ENCODE assay signal across 17 cellular contexts in the genomic region with DNA sequence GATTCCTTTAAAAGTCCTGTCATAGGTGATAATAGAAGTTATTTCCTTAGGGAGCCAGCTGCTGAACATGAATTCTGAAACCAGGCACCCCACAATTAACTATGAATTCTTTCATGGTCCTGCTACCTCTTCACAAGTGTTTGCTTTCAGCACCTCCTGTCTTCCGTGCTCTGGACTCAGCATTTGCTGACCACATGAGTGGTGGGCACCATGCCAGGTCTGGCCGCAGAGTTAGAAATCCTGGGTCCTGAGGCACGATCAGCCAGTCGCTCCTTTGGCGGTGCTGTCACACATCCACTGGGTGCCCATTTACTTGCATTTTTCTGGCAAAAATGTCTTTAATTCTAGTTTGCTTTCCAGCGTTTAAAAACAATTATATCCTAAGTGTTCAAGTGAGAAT.
DNase-seq lines count a peak whose midpoint lies in the region; ATAC-seq and TF ChIP-seq lines count a peak whose summit lies in the region.
"Had no signal": no experiment of that assay in that cellular context is flagged by ENCODE, and none has a peak within 500 bp of the region (broad histone marks: within the 10 kb centered on the region; RNA-seq: fewer than 3 reads in every experiment).

No MANE protein-coding gene starts in this region.

- no peaks in the 10 kb centered on the region for H3K27me3 ChIP-seq in mesenchymal stem cell (ENCODE audit: control insufficient read depth in 1 of 2, insufficient read depth in 1 of 2, low read length in 2 of 2)
- H3K27me3 ChIP-seq: BLaER1 treated with 17β-estradiol and CSF1 and Interleukin-3, amounts not matched to agents 10 nM and 100 nM; foreskin keratinocyte; uterus had no signal

- H3K27ac Mint-ChIP-seq in T-helper 2 cell treated with Interferon-gamma antibody and Interleukin-4, amounts not matched to agents 5 μg/mL and 100 μg/mL, for 36 hours: no peak overlapping the region
- H3K27ac Mint-ChIP-seq: activated CD8-positive, alpha-beta T cell treated with anti-CD3 and anti-CD28 coated beads, Interleukin-2, amount 10 ng/mL, durations not matched to agents 7 days and 5 days; naive B cell; stimulated activated effector memory CD8-positive, alpha-beta T cell treated with anti-CD3 and anti-CD28 coated beads, Interleukin-12 subunit alpha, Interleukin-12 subunit beta, amount 100 ng/mL, for 72 hours had no signal

- H2BK12ac ChIP-seq in mesenchymal stem cell (ENCODE audit: low read length in 2 of 2): no peak overlapping the region

- no peak overlapping the region for H3K23ac ChIP-seq in mesenchymal stem cell (ENCODE audit: low read length in 2 of 2)

- TF ChIP-seq CTCF in epithelial cell of proximal tubule (conservative IDR thresholded peaks at IDR 0.05; ENCODE audit: low read depth, low read length): peak; percentile 14

- no peak overlapping the region for H3K18ac ChIP-seq in mesenchymal stem cell (ENCODE audit: low read depth in 1 of 2, low read length in 2 of 2)

- no peak overlapping the region for H4K8ac ChIP-seq in mesenchymal stem cell (ENCODE audit: low read length)

- H3K27ac ChIP-seq in mesenchymal stem cell (ENCODE audit: low read length, poor library complexity, severe bottlenecking): no peak overlapping the region
- H3K27ac ChIP-seq: BLaER1 treated with 17β-estradiol and CSF1 and Interleukin-3, amounts not matched to agents 10 nM and 100 nM; foreskin keratinocyte; uterus had no signal

- no peak overlapping the region for H3K4me2 ChIP-seq in mesenchymal stem cell (ENCODE audit: low read length, poor library complexity, severe bottlenecking)
- H3K4me2 ChIP-seq: BLaER1 treated with 17β-estradiol and CSF1 and Interleukin-3, amounts not matched to agents 10 nM and 100 nM had no signal

- no peaks in the 10 kb centered on the region for H3K27me3 Mint-ChIP-seq in T-helper 2 cell treated with Interferon-gamma antibody and Interleukin-4, amounts not matched to agents 5 μg/mL and 100 μg/mL, for 36 hours (ENCODE audit: low read depth)

- no peak overlapping the region for H2BK15ac ChIP-seq in mesenchymal stem cell (ENCODE audit: low read depth, poor library complexity, severe bottlenecking)

- H3K4me1 ChIP-seq in mesenchymal stem cell (ENCODE audit: control insufficient read depth, insufficient read depth, low read depth, low read length): peaks cover 8% of the 10 kb centered on the region
- H3K4me1 ChIP-seq: foreskin keratinocyte, uterus had no signal

- DNase-seq in G401 (ENCODE audit: low spot score): peak; percentile 86
- DNase-seq in NCI-H510A (lab: John Stamatoyannopoulos, UW): peak; percentile 54
- peak; percentile 9 for DNase-seq in epithelial cell of proximal tubule (ENCODE audit: low read depth)
- DNase-seq in myocyte (ENCODE audit: low read depth): peak; percentile 2
- DNase-seq in mesenchymal stem cell: no peak
- DNase-seq in T-helper 2 cell treated with Interferon-gamma antibody and Interleukin-4, amounts not matched to agents 5 μg/mL and 100 μg/mL, for 36 hours (ENCODE audit: low spot score): no peak
- DNase-seq: activated CD8-positive, alpha-beta T cell treated with anti-CD3 and anti-CD28 coated beads, Interleukin-2, amount 10 ng/mL, durations not matched to agents 7 days and 5 days; foreskin keratinocyte; naive B cell; NCI-H82; retina; stimulated activated CD4-positive, alpha-beta T cell treated with anti-CD3 and anti-CD28 coated beads, Interleukin-4, amount 100 ng/mL, for 4 hours; uterus had no signal

- no peaks in the 10 kb centered on the region for H3K9me3 ChIP-seq in mesenchymal stem cell (ENCODE audit: control insufficient read depth, low read length)
- H3K9me3 ChIP-seq: uterus had no signal

- no peak overlapping the region for H3K4me3 ChIP-seq in epithelial cell of proximal tubule (ENCODE audit: low read depth, low read length)
- H3K4me3 ChIP-seq in mesenchymal stem cell (ENCODE audit: insufficient read depth in 1 of 2, low read depth in 1 of 2, low read length in 2 of 2): no peak overlapping the region
- H3K4me3 ChIP-seq: BLaER1 treated with 17β-estradiol and CSF1 and Interleukin-3, amounts not matched to agents 10 nM and 100 nM; uterus had no signal

- in situ Hi-C loops in G401 (cut with HindIII; ENCODE audit: low sequenced_read_pairs): no loop called here

- no peaks in the 10 kb centered on the region for H3K36me3 Mint-ChIP-seq in T-helper 2 cell treated with Interferon-gamma antibody and Interleukin-4, amounts not matched to agents 5 μg/mL and 100 μg/mL, for 36 hours (ENCODE audit: low read depth)
- H3K36me3 Mint-ChIP-seq: naive B cell; stimulated activated effector memory CD8-positive, alpha-beta T cell treated with anti-CD3 and anti-CD28 coated beads, Interleukin-12 subunit alpha, Interleukin-12 subunit beta, amount 100 ng/mL, for 72 hours had no signal

- no peak overlapping the region for H3K9ac ChIP-seq in mesenchymal stem cell (ENCODE audit: low read length)
- H3K9ac ChIP-seq: BLaER1 treated with 17β-estradiol and CSF1 and Interleukin-3, amounts not matched to agents 10 nM and 100 nM had no signal

- H2BK120ac ChIP-seq in mesenchymal stem cell (ENCODE audit: low read depth, low read length): no peak overlapping the region

- no peaks in the 10 kb centered on the region for H3K9me3 Mint-ChIP-seq in T-helper 2 cell treated with Interferon-gamma antibody and Interleukin-4, amounts not matched to agents 5 μg/mL and 100 μg/mL, for 36 hours
- H3K9me3 Mint-ChIP-seq: naive B cell had no signal

- H3K4me1 Mint-ChIP-seq in T-helper 2 cell treated with Interferon-gamma antibody and Interleukin-4, amounts not matched to agents 5 μg/mL and 100 μg/mL, for 36 hours (ENCODE audit: low read depth): no peaks in the 10 kb centered on the region
- H3K4me1 Mint-ChIP-seq: naive B cell; stimulated activated effector memory CD8-positive, alpha-beta T cell treated with anti-CD3 and anti-CD28 coated beads, Interleukin-12 subunit alpha, Interleukin-12 subunit beta, amount 100 ng/mL, for 72 hours had no signal

- H3K4ac ChIP-seq in mesenchymal stem cell (ENCODE audit: low read depth in 1 of 2, low read length in 2 of 2): no peak overlapping the region

- H4K91ac ChIP-seq in mesenchymal stem cell (ENCODE audit: low read length): no peak overlapping the region

- no peaks in the 10 kb centered on the region for H3K36me3 ChIP-seq in mesenchymal stem cell (ENCODE audit: control insufficient read depth in 1 of 2, insufficient read depth in 2 of 2, low read depth in 1 of 2, low read length in 2 of 2)
- H3K36me3 ChIP-seq: BLaER1 treated with 17β-estradiol and CSF1 and Interleukin-3, amounts not matched to agents 10 nM and 100 nM; uterus had no signal

- no peak overlapping the region for H2BK5ac ChIP-seq in mesenchymal stem cell (ENCODE audit: low read depth, low read length, poor library complexity, severe bottlenecking)

- no peak overlapping the region for H2AK5ac ChIP-seq in mesenchymal stem cell (ENCODE audit: low read length, severe bottlenecking)

- no peaks in the 10 kb centered on the region for H3K79me1 ChIP-seq in mesenchymal stem cell (replicated peaks; ENCODE audit: low read length, poor library complexity, severe bottlenecking)

- no peak for ATAC-seq in HG03457 (IDR thresholded peaks at IDR 0.05; ENCODE audit: unreplicated experiment)
- no peak for ATAC-seq in HG03442 (IDR thresholded peaks at IDR 0.05; ENCODE audit: unreplicated experiment)
- ATAC-seq: activated CD8-positive, alpha-beta T cell treated with anti-CD3 and anti-CD28 coated beads, Interleukin-2, amount 10 ng/mL, durations not matched to agents 7 days and 5 days; foreskin keratinocyte; stimulated activated effector memory CD8-positive, alpha-beta T cell treated with anti-CD3 and anti-CD28 coated beads, Interleukin-12 subunit alpha, Interleukin-12 subunit beta, amount 100 ng/mL, for 72 hours had no signal

- 87% methylated on average over 5 of the region's 6 CpGs for WGBS in mesenchymal stem cell

- no peak overlapping the region for H2AFZ ChIP-seq in mesenchymal stem cell (ENCODE audit: low read depth, low read length)

- H3K4me3 Mint-ChIP-seq in T-helper 2 cell treated with Interferon-gamma antibody and Interleukin-4, amounts not matched to agents 5 μg/mL and 100 μg/mL, for 36 hours: no peak overlapping the region
- H3K4me3 Mint-ChIP-seq: activated CD8-positive, alpha-beta T cell treated with anti-CD3 and anti-CD28 coated beads, Interleukin-2, amount 10 ng/mL, durations not matched to agents 7 days and 5 days; naive B cell; stimulated activated effector memory CD8-positive, alpha-beta T cell treated with anti-CD3 and anti-CD28 coated beads, Interleukin-12 subunit alpha, Interleukin-12 subunit beta, amount 100 ng/mL, for 72 hours had no signal

- H3K14ac ChIP-seq in mesenchymal stem cell (ENCODE audit: low read length in 2 of 2): no peak overlapping the region

Comparison
In these comparisons a context has a peak if more than half of its experiments do, and no peak if none do; other contexts are left out.
1. DNase-seq: peak in G401 (single experiment), NCI-H510A (single experiment), epithelial cell of proximal tubule (single experiment) and myocyte (single experiment); none in mesenchymal stem cell (single experiment) and T-helper 2 cell treated with Interferon-gamma antibody and Interleukin-4, amounts not matched to agents 5 μg/mL and 100 μg/mL, for 36 hours (single experiment).